11 cellular contexts compared by ENCODE assay signal in the genomic region with DNA sequence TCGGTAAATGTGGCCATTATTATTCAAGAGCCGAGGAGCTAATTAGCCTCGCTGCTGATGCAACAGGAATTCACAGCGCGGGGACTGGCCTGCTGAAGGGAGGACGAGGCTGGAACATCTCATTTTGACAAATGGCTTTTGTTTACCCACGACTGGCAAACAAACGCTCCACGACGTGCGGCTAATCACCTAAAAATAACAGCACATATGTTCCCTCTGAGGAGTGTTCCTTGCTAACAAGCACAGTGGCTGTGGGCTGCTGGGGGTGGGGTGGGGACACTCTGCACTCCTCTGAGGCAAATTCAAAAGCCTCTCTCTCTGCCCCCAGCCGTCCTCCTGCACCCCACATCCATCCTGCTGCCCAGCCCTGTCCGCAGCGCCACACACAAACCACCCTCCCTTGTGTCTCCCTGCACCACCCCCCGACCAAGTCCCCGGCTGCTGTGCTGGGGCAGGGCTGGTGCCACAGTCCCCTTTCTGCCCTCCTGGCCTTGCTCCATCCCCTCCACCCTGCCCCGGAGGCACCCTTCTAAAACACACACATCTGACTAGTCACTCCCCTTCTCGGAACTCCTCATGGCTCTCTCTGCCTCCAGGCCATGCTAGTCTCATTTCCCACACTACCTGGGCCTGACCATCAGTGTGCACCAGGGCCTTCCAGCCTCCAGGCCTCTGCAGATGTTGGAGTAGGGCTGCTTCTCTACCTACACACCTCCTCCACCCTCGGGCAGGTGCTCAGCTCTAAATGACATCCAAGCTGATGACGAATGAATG. TPM values are rescaled to one million over a fixed set of nuclear protein-coding genes. Genes with fewer than 3 reads are reported as not detected.
A peak's percentile ranks its signal among the peaks of the same experiment; 100 is the strongest.
DNase-seq lines count a peak whose midpoint lies in the region; ATAC-seq and TF ChIP-seq lines count a peak whose summit lies in the region.
"Not testable (repeated sequence)": the region's sequence is repeated elsewhere in the genome, so short reads cannot be mapped to it uniquely, and the experiment has no call there.
"Had no signal": no experiment of that assay in that cellular context is flagged by ENCODE, and none has a peak within 500 bp of the region (broad histone marks: within the 10 kb centered on the region; RNA-seq: fewer than 3 reads in every experiment).

No MANE protein-coding gene starts in this region.

- H2AK5ac ChIP-seq in mesenchymal stem cell (ENCODE audit: low read length, severe bottlenecking); trophoblast cell (ENCODE audit: low read length): not testable (repeated sequence)

- not testable (repeated sequence) for H3K9me3 ChIP-seq in RWPE2 (ENCODE audit: severe bottlenecking); body of pancreas; mesenchymal stem cell (ENCODE audit: control insufficient read depth, low read length); trophoblast cell (ENCODE audit: insufficient read depth, low read depth, low read length)

- H3K36me3 ChIP-seq in RWPE2 (ENCODE audit: low read depth); body of pancreas (replicated peaks in 1 of 2; ENCODE audit: insufficient read depth in 1 of 2, low read depth in 2 of 2); mesenchymal stem cell (ENCODE audit: control insufficient read depth in 1 of 2, insufficient read depth in 2 of 2, low read depth in 1 of 2, low read length in 2 of 2); trophoblast cell (ENCODE audit: control insufficient read depth in 1 of 2, insufficient read depth in 2 of 2, low read length in 2 of 2): not testable (repeated sequence)

- H3K79me2 ChIP-seq in trophoblast cell (ENCODE audit: control insufficient read depth, insufficient read depth, low read length, poor library complexity): not testable (repeated sequence)

- not testable (repeated sequence) for H2BK15ac ChIP-seq in mesenchymal stem cell (ENCODE audit: low read depth, poor library complexity, severe bottlenecking)

- not testable (repeated sequence) for H4K12ac ChIP-seq in trophoblast cell (ENCODE audit: low read depth, low read length)

- peak; percentile 40; the same call in 2 of the 3 replicates for ATAC-seq in RWPE2 (ENCODE audit: low read depth)
- ATAC-seq in body of pancreas: peak; percentile 54
- ATAC-seq in left ventricle myocardium superior: peak; percentile 97

- H3K4me2 ChIP-seq in mesenchymal stem cell (ENCODE audit: low read length, poor library complexity, severe bottlenecking); trophoblast cell (ENCODE audit: low read length): not testable (repeated sequence)

- H3K4ac ChIP-seq in mesenchymal stem cell (ENCODE audit: low read depth in 1 of 2, low read length in 2 of 2); trophoblast cell (ENCODE audit: low read depth, low read length): not testable (repeated sequence)

- not testable (repeated sequence) for H2BK120ac ChIP-seq in mesenchymal stem cell (ENCODE audit: low read depth, low read length); trophoblast cell (ENCODE audit: insufficient read depth, low read length, poor library complexity)

- not testable (repeated sequence) for H3K9me3 Mint-ChIP-seq in type B pancreatic cell

- not testable (repeated sequence) for H4K8ac ChIP-seq in mesenchymal stem cell (ENCODE audit: low read length); trophoblast cell (ENCODE audit: low read depth, low read length)

- H2BK5ac ChIP-seq in mesenchymal stem cell (ENCODE audit: low read depth, low read length, poor library complexity, severe bottlenecking); trophoblast cell (ENCODE audit: low read depth, low read length, poor library complexity): not testable (repeated sequence)

- 38 to 59% methylated on average over 13 to 20 of the region's 20 CpGs for WGBS in body of pancreas, 2 donors
- 35% methylated on average over 11 of the region's 20 CpGs for WGBS in mesenchymal stem cell
- no CpG with 5 or more reads among the region's 20 CpGs for WGBS in trophoblast cell (ENCODE audit: extremely low coverage, insufficient coverage, insufficient read length)

- not testable (repeated sequence) for H3K36me3 Mint-ChIP-seq in type B pancreatic cell

- H3K27ac ChIP-seq in RWPE2 (ENCODE audit: poor library complexity, severe bottlenecking); body of pancreas; mesenchymal stem cell (ENCODE audit: low read length, poor library complexity, severe bottlenecking); trophoblast cell (ENCODE audit: low read depth, low read length): not testable (repeated sequence)

- not testable (repeated sequence) for H3K27me3 Mint-ChIP-seq in type B pancreatic cell

- H3K79me1 ChIP-seq in mesenchymal stem cell (replicated peaks; ENCODE audit: low read length, poor library complexity, severe bottlenecking); trophoblast cell (ENCODE audit: low read length): not testable (repeated sequence)

- peak; percentile 90 for DNase-seq in ELF-1 (ENCODE audit: low read depth, low spot score)
- DNase-seq in RWPE2 (ENCODE audit: low spot score); type B pancreatic cell (ENCODE audit: extremely low spot score, unreplicated experiment): not testable (repeated sequence)
- DNase-seq in body of pancreas: peak in 2 of 4 donors; percentile 35 to 38
- peak; percentile 66 for DNase-seq in fibroblast of villous mesenchyme (ENCODE audit: low read depth)
- peak; percentile 57 for DNase-seq in left ventricle myocardium superior
- peak; percentile 26 for DNase-seq in mesenchymal stem cell
- DNase-seq in trophoblast cell: peak; percentile 22 to 39

- H3K4me1 Mint-ChIP-seq in type B pancreatic cell (ENCODE audit: unreplicated experiment): not testable (repeated sequence)

- H3K18ac ChIP-seq in mesenchymal stem cell (ENCODE audit: low read depth in 1 of 2, low read length in 2 of 2); trophoblast cell (ENCODE audit: low read length): not testable (repeated sequence)

- not testable (repeated sequence) for H2AFZ ChIP-seq in mesenchymal stem cell (ENCODE audit: low read depth, low read length); trophoblast cell (ENCODE audit: insufficient read depth, low read length, poor library complexity)

- not testable (repeated sequence) for H3K9ac ChIP-seq in mesenchymal stem cell (ENCODE audit: low read length); trophoblast cell (ENCODE audit: low read length)

- not testable (repeated sequence) for H3K27me3 ChIP-seq in RWPE2 (ENCODE audit: insufficient read depth, poor library complexity, severe bottlenecking); body of pancreas; mesenchymal stem cell (ENCODE audit: control insufficient read depth in 1 of 2, insufficient read depth in 1 of 2, low read length in 2 of 2); trophoblast cell (ENCODE audit: insufficient read depth, low read length)

- not testable (repeated sequence) for H3K4me3 ChIP-seq in RWPE2 (ENCODE audit: severe bottlenecking); body of pancreas; fibroblast of villous mesenchyme (ENCODE audit: low read depth, low read length); mesenchymal stem cell (ENCODE audit: insufficient read depth in 1 of 2, low read depth in 1 of 2, low read length in 2 of 2); trophoblast cell (ENCODE audit: low read depth, low read length)

- H4K91ac ChIP-seq in mesenchymal stem cell (ENCODE audit: low read length); trophoblast cell (ENCODE audit: low read depth, low read length): not testable (repeated sequence)

- H3K4me1 ChIP-seq in RWPE2 (ENCODE audit: insufficient read depth, poor library complexity, severe bottlenecking); body of pancreas; mesenchymal stem cell (ENCODE audit: control insufficient read depth, insufficient read depth, low read depth, low read length); trophoblast cell (ENCODE audit: control insufficient read depth in 1 of 2, insufficient read depth in 2 of 2, low read length in 2 of 2): not testable (repeated sequence)

- intact Hi-C loops in body of pancreas (cut with DNase I); left ventricle myocardium superior (cut with micrococcal nuclease): not testable (repeated sequence)

- not testable (repeated sequence) for H3K23ac ChIP-seq in mesenchymal stem cell (ENCODE audit: low read length in 2 of 2); trophoblast cell (ENCODE audit: low read length)

- TF ChIP-seq POLR2A in body of pancreas (IDR thresholded peaks at IDR 0.05): not testable (repeated sequence)

- peak overlapping the region; percentile 8 for H3K27ac Mint-ChIP-seq in type B pancreatic cell

- not testable (repeated sequence) for TF ChIP-seq CTCF in RWPE2 (IDR thresholded peaks at IDR 0.05; ENCODE audit: poor library complexity, severe bottlenecking); body of pancreas (IDR thresholded peaks at IDR 0.05); fibroblast of villous mesenchyme (IDR thresholded peaks at IDR 0.05; ENCODE audit: insufficient read depth, low read depth, low read length); type B pancreatic cell (conservative IDR thresholded peaks at IDR 0.05)

- not testable (repeated sequence) for H3K4me3 Mint-ChIP-seq in type B pancreatic cell

- H2BK12ac ChIP-seq in mesenchymal stem cell (ENCODE audit: low read length in 2 of 2): peak overlapping the region in 1 of 2 experiments; percentile 10
- not testable (repeated sequence) for H2BK12ac ChIP-seq in trophoblast cell (ENCODE audit: low read length)

- H3K14ac ChIP-seq in mesenchymal stem cell (ENCODE audit: low read length in 2 of 2); trophoblast cell (ENCODE audit: low read length): not testable (repeated sequence)

RNA-seq across cellular contexts. Expression of a gene that starts 37.0 kb away (rescaled TPM):
- total RNA-seq in body of pancreas: 10 to 100 TPM; 10.9 to 11.9 TPM
- total RNA-seq in fibroblast of villous mesenchyme: not detected in 2 replicates
- total RNA-seq in left ventricle myocardium superior: not detected
- polyA plus RNA-seq in mesenchymal stem cell (2013, experiment 1 of 2): not detected
- polyA plus RNA-seq in mesenchymal stem cell (2013, experiment 2 of 2): 0.03 TPM
- polyA plus RNA-seq in trophoblast cell (2013): 0.04 and 0.05 TPM in 2 replicates
- total RNA-seq in type B pancreatic cell (ENCODE audit: low replicate concordance): 2.4 and 5.5 TPM in 2 replicates
- total RNA-seq: Caco-2; CD4-positive, CD25-positive, alpha-beta regulatory T cell; H4 had no signal

RNA-seq across cellular contexts. Expression of a gene that starts 59.7 kb away (rescaled TPM):
- total RNA-seq in body of pancreas (10 to 100 TPM; 18.9 to 26.0 TPM), fibroblast of villous mesenchyme (26.1 and 41.9 TPM in 2 replicates), left ventricle myocardium superior (8.6 TPM), type B pancreatic cell (ENCODE audit: low replicate concordance) (77.0 and 80.6 TPM in 2 replicates)
- 15.7 TPM for polyA plus RNA-seq in mesenchymal stem cell (2013, experiment 1 of 2)
- polyA plus RNA-seq in mesenchymal stem cell (2013, experiment 2 of 2): 16.1 TPM
- 32.5 and 34.2 TPM in 2 replicates for polyA plus RNA-seq in trophoblast cell (2013)

Comparison
In these comparisons a context has a peak if more than half of its experiments do, and no peak if none do; other contexts are left out.
1. ATAC-seq: peak in every context shown above with its lines; median percentile 97 in left ventricle myocardium superior; 54 in body of pancreas; 40 in RWPE2.